Comparison of ENCODE assay signal across 19 cellular contexts in the genomic region with DNA sequence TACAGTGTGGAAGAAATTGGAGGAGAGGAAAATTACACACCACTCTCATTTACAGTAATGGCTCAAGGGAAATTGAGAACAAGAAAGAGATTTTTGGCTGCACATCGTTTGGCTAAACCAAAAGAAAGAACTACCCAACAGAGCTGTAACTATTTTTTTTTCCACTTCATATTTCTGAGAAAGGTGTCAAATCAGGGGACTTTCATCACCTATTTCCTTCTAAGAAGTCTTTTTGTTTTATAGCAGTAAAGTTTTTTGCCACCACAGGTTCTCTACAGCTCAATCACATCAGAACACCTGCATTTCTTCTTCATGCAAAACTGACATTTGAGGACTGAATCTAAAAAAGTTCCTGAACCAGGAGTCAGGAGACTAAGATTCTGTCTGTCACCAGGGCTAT. TPM values are rescaled to one million over a fixed set of nuclear protein-coding genes. Genes with fewer than 3 reads are reported as not detected.
DNase-seq lines count a peak whose midpoint lies in the region; ATAC-seq and TF ChIP-seq lines count a peak whose summit lies in the region.
"Had no signal": no experiment of that assay in that cellular context is flagged by ENCODE, and none has a peak within 500 bp of the region (broad histone marks: within the 10 kb centered on the region; RNA-seq: fewer than 3 reads in every experiment).

No MANE protein-coding gene starts in this region.

- no peak overlapping the region for H3K27ac ChIP-seq in CD4-positive, CD25-positive, alpha-beta regulatory T cell (ENCODE audit: insufficient read depth, low read length, poor library complexity, severe bottlenecking)
- no peak overlapping the region for H3K27ac ChIP-seq in stomach

- no peak for TF ChIP-seq CTCF in stomach (IDR thresholded peaks at IDR 0.05)

- intact Hi-C loops in activated CD4-positive, alpha-beta T cell treated with anti-CD3 and anti-CD28 coated beads for 36 hours (cut with DNase I, micrococcal nuclease): no loop called here
- intact Hi-C loops in stomach (cut with DNase I; ENCODE audit: low total_unique reads): no loop called here

- peaks cover 36% of the 10 kb centered on the region for H3K4me1 Mint-ChIP-seq in activated CD4-positive, alpha-beta T cell treated with anti-CD3 and anti-CD28 coated beads for 36 hours
- peaks cover 19 to 43% (median 27%) of the 10 kb centered on the region in 4 donors for H3K4me1 Mint-ChIP-seq in CD4-positive, CD25-positive, alpha-beta regulatory T cell
- peaks cover 33% of the 10 kb centered on the region for H3K4me1 Mint-ChIP-seq in activated naive CD8-positive, alpha-beta T cell treated with anti-CD3 and anti-CD28 coated beads for 36 hours

- no peaks in the 10 kb centered on the region for H3K27me3 ChIP-seq in CD4-positive, CD25-positive, alpha-beta regulatory T cell (ENCODE audit: control insufficient read depth, insufficient read depth, low read length)
- no peaks in the 10 kb centered on the region for H3K27me3 ChIP-seq in stomach

- CTCF ChIA-PET in activated CD4-positive, alpha-beta T cell treated with anti-CD3 and anti-CD28 coated beads for 36 hours (lab: Charles Lee): interaction anchor here (1.0 to 4.7 kb wide), 7 partner anchors 9 to 86 kb away, joined by 3 to 26 read pairs (median 4); no protein-coding TSS in a partner anchor

- peaks cover 2% of the 10 kb centered on the region for H3K27me3 Mint-ChIP-seq in activated CD4-positive, alpha-beta T cell treated with anti-CD3 and anti-CD28 coated beads for 36 hours
- no peaks in the 10 kb centered on the region for H3K27me3 Mint-ChIP-seq in CD4-positive, CD25-positive, alpha-beta regulatory T cell
- peaks cover 9% of the 10 kb centered on the region for H3K27me3 Mint-ChIP-seq in activated naive CD8-positive, alpha-beta T cell treated with anti-CD3 and anti-CD28 coated beads for 36 hours

- no peak for TF ChIP-seq POLR2A in stomach (IDR thresholded peaks at IDR 0.05)

- H3K4me3 Mint-ChIP-seq in activated CD4-positive, alpha-beta T cell treated with anti-CD3 and anti-CD28 coated beads for 36 hours: peak overlapping the region; percentile 5
- peak overlapping the region in 2 of 4 donors; percentile 16 to 43 for H3K4me3 Mint-ChIP-seq in CD4-positive, CD25-positive, alpha-beta regulatory T cell
- no peak overlapping the region for H3K4me3 Mint-ChIP-seq in activated naive CD8-positive, alpha-beta T cell treated with anti-CD3 and anti-CD28 coated beads for 36 hours

- peak; percentile 49 for ATAC-seq in activated CD4-positive, alpha-beta T cell treated with anti-CD3 and anti-CD28 coated beads for 36 hours
- peak; percentile 53 to 63 for ATAC-seq in CD4-positive, CD25-positive, alpha-beta regulatory T cell (ENCODE audit: low read depth in 2 of 2)
- ATAC-seq in HG03175 (IDR thresholded peaks at IDR 0.05; ENCODE audit: unreplicated experiment) (peak; percentile 32), GM18861 (IDR thresholded peaks at IDR 0.05; ENCODE audit: unreplicated experiment) (no peak)
- ATAC-seq: GM12878, Panc1, Right ventricle myocardium inferior had no signal

- H3K9me3 ChIP-seq in CD4-positive, CD25-positive, alpha-beta regulatory T cell (ENCODE audit: control insufficient read depth in 2 of 2, low read length in 2 of 2): no peaks in the 10 kb centered on the region
- H3K9me3 ChIP-seq in stomach: no peaks in the 10 kb centered on the region

- H3K4me3 ChIP-seq in CD4-positive, CD25-positive, alpha-beta regulatory T cell (ENCODE audit: low read depth, low read length): no peak overlapping the region
- H3K4me3 ChIP-seq in stomach: no peak overlapping the region
- H3K4me3 ChIP-seq: GM12878 had no signal

- H3K4me1 ChIP-seq in CD4-positive, CD25-positive, alpha-beta regulatory T cell (ENCODE audit: control insufficient read depth, insufficient read depth, low read length, poor library complexity, severe bottlenecking): peaks cover 14% of the 10 kb centered on the region
- H3K4me1 ChIP-seq in stomach: no peaks in the 10 kb centered on the region

- no peak for DNase-seq in activated CD4-positive, alpha-beta T cell treated with anti-CD3 and anti-CD28 coated beads for 36 hours
- no peak for DNase-seq in activated CD4-positive, alpha-beta T cell treated with anti-CD3 and anti-CD28 coated beads for 4 hours
- peak in 1 of 3 donors; percentile 63 for DNase-seq in CD4-positive, CD25-positive, alpha-beta regulatory T cell
- DNase-seq in activated naive CD8-positive, alpha-beta T cell treated with anti-CD3 and anti-CD28 coated beads for 36 hours: no peak
- no peak for DNase-seq in GM19240 (ENCODE audit: insufficient read length, low spot score)
- DNase-seq in stomach: no peak
- DNase-seq: 8988T, C1 segment of cervical spinal cord, DMS79, KBM-7, NCI-H2107, NCI-H226, NCI-H526 treated with DMSO at 0.1 percent for 48 hours had no signal

- 44 to 74% (median 72%) methylated on average over 1 of the region's 1 CpG for WGBS in stomach, 5 donors

- POLR2A ChIA-PET in activated CD4-positive, alpha-beta T cell treated with anti-CD3 and anti-CD28 coated beads for 36 hours (lab: Charles Lee): interaction anchor here (0.9 kb wide), 1 partner anchor 83 kb away, joined by 4 read pairs; no protein-coding TSS in a partner anchor

- H3K36me3 ChIP-seq in CD4-positive, CD25-positive, alpha-beta regulatory T cell (ENCODE audit: control insufficient read depth, insufficient read depth, low read length): no peaks in the 10 kb centered on the region
- H3K36me3 ChIP-seq in stomach: no peaks in the 10 kb centered on the region

- no peaks in the 10 kb centered on the region for H3K9me3 Mint-ChIP-seq in activated CD4-positive, alpha-beta T cell treated with anti-CD3 and anti-CD28 coated beads for 36 hours (ENCODE audit: low read depth)
- peaks cover 0 to 4% (median 0%) of the 10 kb centered on the region in 7 donors for H3K9me3 Mint-ChIP-seq in CD4-positive, CD25-positive, alpha-beta regulatory T cell
- no peaks in the 10 kb centered on the region for H3K9me3 Mint-ChIP-seq in activated naive CD8-positive, alpha-beta T cell treated with anti-CD3 and anti-CD28 coated beads for 36 hours

- TF ChIP-seq EP300 in stomach (IDR thresholded peaks at IDR 0.05): no peak

- peaks cover 3% of the 10 kb centered on the region for H3K36me3 Mint-ChIP-seq in activated CD4-positive, alpha-beta T cell treated with anti-CD3 and anti-CD28 coated beads for 36 hours (ENCODE audit: low read depth)
- no peaks in the 10 kb centered on the region for H3K36me3 Mint-ChIP-seq in CD4-positive, CD25-positive, alpha-beta regulatory T cell
- H3K36me3 Mint-ChIP-seq in activated naive CD8-positive, alpha-beta T cell treated with anti-CD3 and anti-CD28 coated beads for 36 hours: no peaks in the 10 kb centered on the region

- H3K27ac Mint-ChIP-seq in activated CD4-positive, alpha-beta T cell treated with anti-CD3 and anti-CD28 coated beads for 36 hours: no peak overlapping the region
- peak overlapping the region; percentile 38 to 81 (median 65) for H3K27ac Mint-ChIP-seq in CD4-positive, CD25-positive, alpha-beta regulatory T cell
- peak overlapping the region; percentile 54 for H3K27ac Mint-ChIP-seq in activated naive CD8-positive, alpha-beta T cell treated with anti-CD3 and anti-CD28 coated beads for 36 hours

RNA-seq across cellular contexts. Expression of a gene that starts 57.5 kb away (rescaled TPM):
- total RNA-seq in activated CD4-positive, alpha-beta T cell treated with anti-CD3 and anti-CD28 coated beads for 36 hours: 1 to 10 TPM; 3.7 to 4.8 TPM
- 1.3 TPM for total RNA-seq in CD4-positive, CD25-positive, alpha-beta regulatory T cell
- 1 to 10 TPM; 1.5 to 2.0 (median 1.7) TPM for polyA plus RNA-seq in CD4-positive, CD25-positive, alpha-beta regulatory T cell
- total RNA-seq in activated naive CD8-positive, alpha-beta T cell treated with anti-CD3 and anti-CD28 coated beads for 36 hours: 1 to 10 TPM; 3.3 TPM
- total RNA-seq in stomach: 1 to 10 TPM in 2 of 5 donors, under 1 TPM in 1, not detected in 2; 0.37 to 5.1 (median 1.8) TPM
- 1 to 10 TPM in 1 of 3 donors, under 1 TPM in 2; 0.12 to 1.1 (median 0.40) TPM for polyA plus RNA-seq in stomach
- total RNA-seq: G401, Right ventricle myocardium inferior had no signal
